1 cellular context compared by ENCODE assay signal in genomic region chr15:52103217-52104207, GRCh38.
TF ChIP-seq lines count a peak whose summit lies in the region.

No MANE protein-coding gene starts in this region.

TF ChIP-seq in HepG2, 621 proteins besides CTCF, POLR2A, EP300 and RAD21 (continued from another document and continues in another):
- TF ChIP-seq PAXIP1 (CRISPR knock-in tag; conservative IDR thresholded peaks at IDR 0.05) = 0 out of 2 replicates have a peak, but pooled peaks have one; percentile 20
- TF ChIP-seq ZMYM4 (CRISPR knock-in tag; IDR thresholded peaks at IDR 0.05) = no peak
- TF ChIP-seq FOXO1 (CRISPR knock-in tag; IDR thresholded peaks at IDR 0.05) = no peak
- no peak for TF ChIP-seq TCF7L2 (IDR thresholded peaks at IDR 0.05; ENCODE audit: low read depth, low read length)
- no peak for TF ChIP-seq ZNF431 (CRISPR knock-in tag; IDR thresholded peaks at IDR 0.05; ENCODE audit: borderline replicate concordance, low read depth)
- peak; percentile 63; the same call in 1 of the 2 replicates for TF ChIP-seq MLX (CRISPR knock-in tag; IDR thresholded peaks at IDR 0.05)
- TF ChIP-seq RARA (CRISPR knock-in tag; IDR thresholded peaks at IDR 0.05) = peak; percentile 38; the same call in 1 of the 2 replicates
- TF ChIP-seq ZNF644 (CRISPR knock-in tag; IDR thresholded peaks at IDR 0.05; ENCODE audit: low read depth) = no peak
- no peak for TF ChIP-seq GTF2F1 (IDR thresholded peaks at IDR 0.05; ENCODE audit: low read length)
- TF ChIP-seq ZNF770 (CRISPR knock-in tag; IDR thresholded peaks at IDR 0.05) = peak; percentile 75
- no peak for TF ChIP-seq ARID2 (CRISPR knock-in tag; IDR thresholded peaks at IDR 0.05; ENCODE audit: borderline replicate concordance)
- TF ChIP-seq ZBTB10 (CRISPR knock-in tag; IDR thresholded peaks at IDR 0.05; ENCODE audit: borderline replicate concordance) = no peak
- TF ChIP-seq CC2D1A (CRISPR knock-in tag; IDR thresholded peaks at IDR 0.05) = no peak
- peak; percentile 46; the same call in 1 of the 2 replicates for TF ChIP-seq ZNF121 (CRISPR knock-in tag; IDR thresholded peaks at IDR 0.05)
- no peak for TF ChIP-seq BHLHE40 (IDR thresholded peaks at IDR 0.05; ENCODE audit: low read length)
- TF ChIP-seq ZHX2 (IDR thresholded peaks at IDR 0.05; ENCODE audit: low read depth) = no peak
- TF ChIP-seq ZHX2 (CRISPR knock-in tag; IDR thresholded peaks at IDR 0.05; ENCODE audit: borderline replicate concordance) = no peak
- no peak for TF ChIP-seq NCOR1 (IDR thresholded peaks at IDR 0.05; ENCODE audit: borderline replicate concordance, low read length)
- TF ChIP-seq KMT2B (CRISPR knock-in tag; IDR thresholded peaks at IDR 0.05) = no peak
- no peak for TF ChIP-seq ZNF274 (CRISPR knock-in tag; IDR thresholded peaks at IDR 0.05)
- TF ChIP-seq TFE3 (CRISPR knock-in tag; IDR thresholded peaks at IDR 0.05) = peak; percentile 57; the same call in 1 of the 2 replicates
- no peak for TF ChIP-seq ZNF766 (CRISPR knock-in tag; IDR thresholded peaks at IDR 0.05; ENCODE audit: borderline replicate concordance)
- TF ChIP-seq HNF1B (CRISPR knock-in tag; IDR thresholded peaks at IDR 0.05) = 0 out of 2 replicates have a peak, but pooled peaks have one; percentile 37
- TF ChIP-seq TBP (CRISPR knock-in tag; IDR thresholded peaks at IDR 0.05) = no peak
- no peak for TF ChIP-seq SKIL (CRISPR knock-in tag; IDR thresholded peaks at IDR 0.05; ENCODE audit: borderline replicate concordance)
- TF ChIP-seq STAT6 (CRISPR knock-in tag; IDR thresholded peaks at IDR 0.05; ENCODE audit: borderline replicate concordance) = no peak
- no peak for TF ChIP-seq NR3C1 (CRISPR knock-in tag; IDR thresholded peaks at IDR 0.05)
- TF ChIP-seq ERF (CRISPR knock-in tag; IDR thresholded peaks at IDR 0.05) = peak; percentile 19; the same call in 1 of the 2 replicates
